ENCODE assay signal across 8 cellular contexts in the genomic region with DNA sequence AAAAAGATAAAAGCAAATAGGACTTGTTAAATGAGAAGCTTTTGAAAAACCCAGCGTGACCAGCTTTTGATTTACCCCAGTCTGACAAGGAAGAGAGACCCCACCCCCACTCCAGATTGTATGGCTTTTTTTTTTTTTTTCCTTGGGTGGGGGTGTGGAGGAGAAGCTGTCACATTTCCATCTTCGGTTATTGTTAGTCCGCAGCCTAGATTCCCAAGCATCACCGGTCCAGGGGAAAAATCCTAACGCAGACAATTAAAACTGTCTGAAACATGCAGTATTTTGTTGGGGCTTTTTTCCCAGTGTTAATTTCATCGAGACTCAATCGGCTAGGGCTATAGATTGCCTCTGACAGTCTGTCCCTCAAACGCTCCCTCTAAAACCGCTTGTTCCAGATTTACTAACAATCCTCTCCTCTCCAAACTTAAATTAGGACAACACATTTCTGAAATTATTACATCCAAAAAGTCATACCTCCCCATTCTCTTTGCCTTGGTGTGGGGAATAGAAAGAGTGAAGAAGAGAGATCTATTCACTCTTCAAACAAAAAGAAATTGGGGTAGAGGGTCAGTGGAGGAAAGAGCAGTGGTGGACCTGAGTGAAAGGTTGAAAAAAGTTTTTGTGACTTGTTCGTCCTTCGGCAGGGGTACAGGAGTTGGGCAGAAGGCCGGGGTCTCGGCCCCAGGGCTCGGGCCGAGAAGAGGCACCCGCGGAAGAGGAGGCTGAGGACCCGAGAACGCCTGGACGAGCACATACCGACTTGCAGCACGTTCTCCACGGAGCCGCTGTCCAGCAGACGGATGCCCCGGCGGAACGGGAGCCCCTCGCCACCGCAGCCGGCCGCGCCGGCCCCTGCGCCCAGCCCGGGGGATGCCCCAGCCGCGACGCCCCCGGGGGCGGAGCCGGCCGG. TPM values are rescaled to one million over a fixed set of nuclear protein-coding genes. Genes with fewer than 3 reads are reported as not detected.
DNase-seq lines count a peak whose midpoint lies in the region; ATAC-seq and TF ChIP-seq lines count a peak whose summit lies in the region.

No MANE protein-coding gene starts in this region.

- peak overlapping the region; percentile 54 for H3K27ac Mint-ChIP-seq in activated CD8-positive, alpha-beta memory T cell treated with anti-CD3 and anti-CD28 coated beads, Interleukin-2, amount 10 ng/mL, durations not matched to agents 7 days and 5 days

- CTCF ChIA-PET in activated CD8-positive, alpha-beta memory T cell treated with anti-CD3 and anti-CD28 coated beads, Interleukin-2, amount 10 ng/mL, durations not matched to agents 7 days and 5 days (lab: Charles Lee): interaction anchor here (0.5 to 0.8 kb wide), 3 partner anchors 98 to 219 kb away, joined by 3 read pairs; partner anchors contain the start of gene EIF2B3

- H3K36me3 ChIP-seq in urinary bladder (ENCODE audit: insufficient read depth): no peaks in the 10 kb centered on the region

- H3K27me3 Mint-ChIP-seq in activated CD8-positive, alpha-beta memory T cell treated with anti-CD3 and anti-CD28 coated beads, Interleukin-2, amount 10 ng/mL, durations not matched to agents 7 days and 5 days: peaks cover 18% of the 10 kb centered on the region

- DNase-seq in NCI-H1105 treated with DMSO at 0.1 percent for 48 hours (lab: John Stamatoyannopoulos, UW): peak; percentile 35
- peak; percentile 44 for DNase-seq in activated CD8-positive, alpha-beta memory T cell treated with anti-CD3 and anti-CD28 coated beads, Interleukin-2, amount 10 ng/mL, durations not matched to agents 7 days and 5 days
- DNase-seq in fibroblast of gingiva (ENCODE audit: low read depth): peak; percentile 53
- peak; percentile 13 for DNase-seq in myocyte (ENCODE audit: low read depth)
- DNase-seq in A172 (ENCODE audit: low spot score): no peak

- H3K27ac ChIP-seq in 22Rv1: peak overlapping the region; percentile 74
- peak overlapping the region; percentile 38 for H3K27ac ChIP-seq in urinary bladder (ENCODE audit: low read depth)

- peak; percentile 17 for ATAC-seq in GM18907 (IDR thresholded peaks at IDR 0.05; ENCODE audit: unreplicated experiment)
- ATAC-seq in activated CD8-positive, alpha-beta memory T cell treated with anti-CD3 and anti-CD28 coated beads, Interleukin-2, amount 10 ng/mL, durations not matched to agents 7 days and 5 days: no peak

- peaks cover 26% of the 10 kb centered on the region for H3K4me1 Mint-ChIP-seq in activated CD8-positive, alpha-beta memory T cell treated with anti-CD3 and anti-CD28 coated beads, Interleukin-2, amount 10 ng/mL, durations not matched to agents 7 days and 5 days

- 4% methylated on average over 43 of the region's 43 CpGs for WGBS in urinary bladder

- peak overlapping the region; percentile 91 for H3K4me3 ChIP-seq in urinary bladder (ENCODE audit: low read depth, low read length)

- H3K4me3 Mint-ChIP-seq in activated CD8-positive, alpha-beta memory T cell treated with anti-CD3 and anti-CD28 coated beads, Interleukin-2, amount 10 ng/mL, durations not matched to agents 7 days and 5 days: peak overlapping the region; percentile 75

- H3K4me1 ChIP-seq in urinary bladder (ENCODE audit: insufficient read depth): no peaks in the 10 kb centered on the region

- TF ChIP-seq CTCF in 22Rv1 (IDR thresholded peaks at IDR 0.05): no peak

- no peaks in the 10 kb centered on the region for H3K36me3 Mint-ChIP-seq in activated CD8-positive, alpha-beta memory T cell treated with anti-CD3 and anti-CD28 coated beads, Interleukin-2, amount 10 ng/mL, durations not matched to agents 7 days and 5 days

- H3K9me3 Mint-ChIP-seq in activated CD8-positive, alpha-beta memory T cell treated with anti-CD3 and anti-CD28 coated beads, Interleukin-2, amount 10 ng/mL, durations not matched to agents 7 days and 5 days (ENCODE audit: low read depth): no peaks in the 10 kb centered on the region

RNA-seq across cellular contexts. Expression of gene ZSWIM5, which starts 1.1 kb away (rescaled TPM):
- total RNA-seq in activated CD8-positive, alpha-beta memory T cell treated with anti-CD3 and anti-CD28 coated beads, Interleukin-2, amount 10 ng/mL, durations not matched to agents 7 days and 5 days: under 1 TPM; 0.47 to 0.64 TPM
- total RNA-seq in myocyte (0.05 TPM in 1 of 2 replicates, not detected in the other), urinary bladder (2.4 TPM)
- polyA plus RNA-seq in myocyte (2012): 0.05 TPM
- 3.6 TPM for polyA plus RNA-seq in urinary bladder
- total RNA-seq in A172 (2014; rRNA removed; shearing (Covaris generic)): 0.14 and 0.16 TPM in 2 replicates
